ENCODE assay signal across 17 cellular contexts in genomic region chr5:59186623-59187022, GRCh38.
"Had no signal": no experiment of that assay in that cellular context is flagged by ENCODE, and none has a peak within 500 bp of the region (broad histone marks: within the 10 kb centered on the region; RNA-seq: fewer than 3 reads in every experiment).

No MANE protein-coding gene starts in this region.

- H3K27ac ChIP-seq: coronary artery, epithelial cell of prostate, lower lobe of right lung, thoracic aorta had no signal

- H3K27ac Mint-ChIP-seq: activated CD4-positive, alpha-beta memory T cell treated with anti-CD3 and anti-CD28 coated beads, Interleukin-2, amount 10 ng/mL, durations not matched to agents 7 days and 5 days; activated naive CD8-positive, alpha-beta T cell treated with anti-CD3 and anti-CD28 coated beads, Interleukin-2, amount 10 ng/mL, durations not matched to agents 7 days and 5 days; effector memory CD8-positive, alpha-beta T cell; naive thymus-derived CD4-positive, alpha-beta T cell; stimulated activated naive CD8-positive, alpha-beta T cell treated with anti-CD3 and anti-CD28 coated beads, Interleukin-15, Interleukin-2, amounts not matched to agents 100 ng/mL and 50 ng/mL, for 24 hours had no signal

- ATAC-seq: effector memory CD8-positive, alpha-beta T cell; lower lobe of right lung; naive thymus-derived CD4-positive, alpha-beta T cell; sciatic nerve had no signal

- H3K4me3 ChIP-seq: coronary artery, lower lobe of right lung, thoracic aorta had no signal

- H3K4me3 Mint-ChIP-seq: activated CD4-positive, alpha-beta memory T cell treated with anti-CD3 and anti-CD28 coated beads, Interleukin-2, amount 10 ng/mL, durations not matched to agents 7 days and 5 days; activated naive CD8-positive, alpha-beta T cell treated with anti-CD3 and anti-CD28 coated beads, Interleukin-2, amount 10 ng/mL, durations not matched to agents 7 days and 5 days; effector memory CD8-positive, alpha-beta T cell; naive thymus-derived CD4-positive, alpha-beta T cell; stimulated activated naive CD8-positive, alpha-beta T cell treated with anti-CD3 and anti-CD28 coated beads, Interleukin-15, Interleukin-2, amounts not matched to agents 100 ng/mL and 50 ng/mL, for 24 hours had no signal

- DNase-seq: activated CD4-positive, alpha-beta memory T cell treated with anti-CD3 and anti-CD28 coated beads, Interleukin-2, amount 10 ng/mL, durations not matched to agents 7 days and 5 days; activated CD4-positive, alpha-beta T cell treated with anti-CD3 and anti-CD28 coated beads for 1 hour; activated gamma-delta T cell treated with Interleukin-2 at 50 U/mL for 16 hours; activated naive CD8-positive, alpha-beta T cell treated with anti-CD3 and anti-CD28 coated beads, Interleukin-2, amount 10 ng/mL, durations not matched to agents 7 days and 5 days; activated T-cell treated with anti-CD3 and anti-CD28 coated beads, Interleukin-2, amount 50 U/mL, for 48 hours; caudate nucleus; effector memory CD8-positive, alpha-beta T cell; hippocampal formation; lower lobe of right lung; naive thymus-derived CD4-positive, alpha-beta T cell; stimulated activated CD4-positive, alpha-beta T cell treated with anti-CD3 and anti-CD28 coated beads, Interleukin-2, amount 100 ng/mL, for 48 hours; T1000 had no signal

- H3K36me3 Mint-ChIP-seq: activated naive CD8-positive, alpha-beta T cell treated with anti-CD3 and anti-CD28 coated beads, Interleukin-2, amount 10 ng/mL, durations not matched to agents 7 days and 5 days had no signal

- H3K36me3 ChIP-seq: lower lobe of right lung, thoracic aorta had no signal

- H3K9me3 ChIP-seq: lower lobe of right lung, thoracic aorta had no signal

- H3K9me3 Mint-ChIP-seq: activated CD4-positive, alpha-beta memory T cell treated with anti-CD3 and anti-CD28 coated beads, Interleukin-2, amount 10 ng/mL, durations not matched to agents 7 days and 5 days; activated naive CD8-positive, alpha-beta T cell treated with anti-CD3 and anti-CD28 coated beads, Interleukin-2, amount 10 ng/mL, durations not matched to agents 7 days and 5 days; effector memory CD8-positive, alpha-beta T cell; naive thymus-derived CD4-positive, alpha-beta T cell; stimulated activated naive CD8-positive, alpha-beta T cell treated with anti-CD3 and anti-CD28 coated beads, Interleukin-15, Interleukin-2, amounts not matched to agents 100 ng/mL and 50 ng/mL, for 24 hours had no signal
